ENCODE assay signal across 8 cellular contexts in the genomic region with DNA sequence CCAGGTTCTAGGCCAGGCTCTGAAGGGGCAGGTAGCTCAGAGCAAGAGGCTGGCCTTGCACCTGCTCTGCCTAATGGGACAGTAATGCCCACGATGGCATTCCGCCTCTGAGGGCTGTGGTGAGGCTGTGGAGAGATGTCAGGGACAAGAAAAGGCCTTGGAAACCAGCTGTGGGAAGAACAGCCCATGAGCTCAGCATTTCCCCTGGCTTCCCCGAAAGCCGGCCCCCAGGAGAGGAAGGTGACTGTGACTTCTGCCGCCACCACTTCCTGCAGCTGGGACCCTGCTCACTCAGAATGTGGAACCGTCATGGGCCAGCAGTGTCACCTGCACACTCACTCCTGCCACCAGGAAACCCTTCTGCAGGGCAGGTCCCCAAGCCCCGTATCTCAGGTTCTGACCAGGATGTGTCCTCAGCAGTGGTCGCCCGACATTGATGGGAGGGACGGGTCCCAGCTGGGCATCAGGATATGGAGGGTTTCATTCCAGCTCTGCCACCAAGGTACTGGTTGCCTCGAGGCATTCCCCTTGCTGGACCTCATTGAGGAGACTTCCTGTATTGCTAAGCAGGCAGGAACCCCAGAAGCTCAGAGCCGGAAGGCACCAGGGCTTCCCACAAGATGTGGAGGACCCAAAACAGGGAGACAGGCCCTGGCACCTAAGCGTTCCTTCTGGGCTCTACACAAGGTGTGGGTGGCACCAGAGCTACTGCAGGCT.
DNase-seq lines count a peak whose midpoint lies in the region; ATAC-seq lines count a peak whose summit lies in the region.

No MANE protein-coding gene starts in this region.

- ATAC-seq in GM21515 (IDR thresholded peaks at IDR 0.05; ENCODE audit: unreplicated experiment) (peak; percentile 35), GM21528 (IDR thresholded peaks at IDR 0.05; ENCODE audit: low FRiP score, unreplicated experiment) (no peak)

- peak; percentile 53 to 73 for DNase-seq in NOMO-1 (lab: John Stamatoyannopoulos, UW; ENCODE audit: unreplicated experiment in 2 of 2)
- DNase-seq in activated T-helper 9 cell treated with anti-CD3 and anti-CD28 coated beads, Interleukin-2, amount 50 U/mL, for 16 hours (ENCODE audit: low read depth) = peak; percentile 55
- DNase-seq in stimulated activated CD4-positive, alpha-beta T cell treated with anti-CD3 and anti-CD28 coated beads, Interleukin-15, amount 100 ng/mL, for 48 hours (ENCODE audit: low read depth in 2 of 2) = peak; percentile 81 to 88
- DNase-seq in glomerular visceral epithelial cell (ENCODE audit: extremely low spot score) = no peak
- DNase-seq in DMS153 (lab: John Stamatoyannopoulos, UW) = no peak
- DNase-seq in NCI-H524 (lab: John Stamatoyannopoulos, UW) = no peak

Comparison
In these comparisons a context has a peak if more than half of its experiments do, and no peak if none do; other contexts are left out.
1. DNase-seq: peak in NOMO-1 (2 of 2), activated T-helper 9 cell treated with anti-CD3 and anti-CD28 coated beads, Interleukin-2, amount 50 U/mL, for 16 hours (single experiment) and stimulated activated CD4-positive, alpha-beta T cell treated with anti-CD3 and anti-CD28 coated beads, Interleukin-15, amount 100 ng/mL, for 48 hours (2 of 2); none in glomerular visceral epithelial cell (single experiment), DMS153 (single experiment) and NCI-H524 (0 of 2).